Comparison of ENCODE assay signal across 13 cellular contexts in the genomic region with DNA sequence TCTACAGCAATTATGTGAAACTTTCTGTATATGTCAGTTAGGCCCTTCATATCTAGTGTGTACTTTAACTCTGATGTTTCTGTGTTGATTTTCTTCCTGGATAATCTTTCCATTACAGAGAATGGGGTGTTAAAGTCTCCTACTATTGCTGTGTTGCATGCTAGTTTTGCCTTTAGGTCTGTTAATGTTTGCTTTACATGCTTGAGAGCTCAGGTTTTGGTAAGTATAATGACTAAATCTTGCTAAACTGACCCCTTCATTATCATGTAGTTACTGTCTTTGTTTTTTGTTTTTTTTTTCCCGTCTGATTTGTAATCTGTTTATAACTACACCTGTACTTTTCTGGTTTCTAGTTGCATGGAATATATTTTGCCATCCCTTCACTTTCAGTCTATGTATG.
A peak's percentile ranks its signal among the peaks of the same experiment; 100 is the strongest.
DNase-seq lines count a peak whose midpoint lies in the region; ATAC-seq and TF ChIP-seq lines count a peak whose summit lies in the region.
"Had no signal": no experiment of that assay in that cellular context is flagged by ENCODE, and none has a peak within 500 bp of the region (broad histone marks: within the 10 kb centered on the region; RNA-seq: fewer than 3 reads in every experiment).

No MANE protein-coding gene starts in this region.

- no peaks in the 10 kb centered on the region for H3K4me1 Mint-ChIP-seq in CD4-positive, alpha-beta T cell (ENCODE audit: low read depth)
- H3K4me1 Mint-ChIP-seq in activated naive CD8-positive, alpha-beta T cell treated with anti-CD3 and anti-CD28 coated beads for 36 hours, result no peaks in the 10 kb centered on the region
- H3K4me1 Mint-ChIP-seq: B cell had no signal

- CTCF ChIA-PET in CD4-positive, alpha-beta T cell (lab: Charles Lee), result no interaction called here

- no peaks in the 10 kb centered on the region for H3K4me1 ChIP-seq in left lung

- H3K9me3 Mint-ChIP-seq in CD4-positive, alpha-beta T cell, result no peaks in the 10 kb centered on the region
- peaks cover 1% of the 10 kb centered on the region for H3K9me3 Mint-ChIP-seq in activated naive CD8-positive, alpha-beta T cell treated with anti-CD3 and anti-CD28 coated beads for 36 hours

- no peaks in the 10 kb centered on the region for H3K27me3 Mint-ChIP-seq in CD4-positive, alpha-beta T cell
- H3K27me3 Mint-ChIP-seq in activated naive CD8-positive, alpha-beta T cell treated with anti-CD3 and anti-CD28 coated beads for 36 hours, result peaks cover 3% of the 10 kb centered on the region
- H3K27me3 Mint-ChIP-seq: B cell had no signal

- H3K27me3 ChIP-seq in left lung, result no peaks in the 10 kb centered on the region
- H3K27me3 ChIP-seq in CD4-positive, alpha-beta T cell (ENCODE audit: control insufficient read depth, insufficient read depth, low read length), result no peaks in the 10 kb centered on the region

- intact Hi-C loops in left lung (cut with DNase I), result no loop called here
- intact Hi-C loops in CD4-positive, alpha-beta T cell (cut with DNase I, micrococcal nuclease), result no loop called here

- H3K9me3 ChIP-seq in left lung, result peaks cover 0 to 4% of the 10 kb centered on the region in 2 donors
- H3K9me3 ChIP-seq in CD4-positive, alpha-beta T cell (ENCODE audit: control insufficient read depth, low read length), result no peaks in the 10 kb centered on the region

- DNase-seq in left lung (no peak), NCI-H2171 treated with DMSO at 0.1 percent for 48 hours (lab: John Stamatoyannopoulos, UW) (no peak)
- DNase-seq in stimulated activated CD4-positive, alpha-beta T cell treated with anti-CD3 and anti-CD28 coated beads, Interleukin-12 subunit alpha, Interleukin-12 subunit beta, amount 100 ng/mL, for 4 hours, result no peak
- DNase-seq in CD4-positive, alpha-beta T cell, result no peak
- no peak for DNase-seq in activated naive CD8-positive, alpha-beta T cell treated with anti-CD3 and anti-CD28 coated beads for 36 hours
- DNase-seq: GDM1, NCI-H2029, retina had no signal

- ATAC-seq in GM18858 (IDR thresholded peaks at IDR 0.05; ENCODE audit: unreplicated experiment) (peak; percentile 63), GM21529 (IDR thresholded peaks at IDR 0.05; ENCODE audit: unreplicated experiment) (peak; percentile 54), HG03159 (IDR thresholded peaks at IDR 0.05; ENCODE audit: unreplicated experiment) (peak; percentile 56), left lung (peak; percentile 13)
- no peak for ATAC-seq in CD4-positive, alpha-beta T cell (ENCODE audit: poor library complexity)

- H3K36me3 Mint-ChIP-seq in CD4-positive, alpha-beta T cell (ENCODE audit: low read depth), result no peaks in the 10 kb centered on the region
- H3K36me3 Mint-ChIP-seq in activated naive CD8-positive, alpha-beta T cell treated with anti-CD3 and anti-CD28 coated beads for 36 hours, result no peaks in the 10 kb centered on the region

- no peak overlapping the region for H3K4me3 ChIP-seq in left lung

- H3K36me3 ChIP-seq in left lung, result no peaks in the 10 kb centered on the region

- TF ChIP-seq CTCF in left lung (IDR thresholded peaks at IDR 0.05), result no peak
- no peak for TF ChIP-seq CTCF in CD4-positive, alpha-beta T cell (IDR thresholded peaks at IDR 0.05)

- no peak overlapping the region for H3K4me3 Mint-ChIP-seq in CD4-positive, alpha-beta T cell
- H3K4me3 Mint-ChIP-seq in activated naive CD8-positive, alpha-beta T cell treated with anti-CD3 and anti-CD28 coated beads for 36 hours, result no peak overlapping the region
- H3K4me3 Mint-ChIP-seq: B cell had no signal

- H3K27ac ChIP-seq in left lung, result no peak overlapping the region
- no peak overlapping the region for H3K27ac ChIP-seq in CD4-positive, alpha-beta T cell (ENCODE audit: low read depth, low read length)
- H3K27ac ChIP-seq: KMS-11 had no signal

- POLR2A ChIA-PET in CD4-positive, alpha-beta T cell (lab: Charles Lee), result no interaction called here

- H3K27ac Mint-ChIP-seq in CD4-positive, alpha-beta T cell, result no peak overlapping the region
- H3K27ac Mint-ChIP-seq in activated naive CD8-positive, alpha-beta T cell treated with anti-CD3 and anti-CD28 coated beads for 36 hours, result no peak overlapping the region
- H3K27ac Mint-ChIP-seq: B cell had no signal
